ENCODE assay signal across 36 cellular contexts in the genomic region with DNA sequence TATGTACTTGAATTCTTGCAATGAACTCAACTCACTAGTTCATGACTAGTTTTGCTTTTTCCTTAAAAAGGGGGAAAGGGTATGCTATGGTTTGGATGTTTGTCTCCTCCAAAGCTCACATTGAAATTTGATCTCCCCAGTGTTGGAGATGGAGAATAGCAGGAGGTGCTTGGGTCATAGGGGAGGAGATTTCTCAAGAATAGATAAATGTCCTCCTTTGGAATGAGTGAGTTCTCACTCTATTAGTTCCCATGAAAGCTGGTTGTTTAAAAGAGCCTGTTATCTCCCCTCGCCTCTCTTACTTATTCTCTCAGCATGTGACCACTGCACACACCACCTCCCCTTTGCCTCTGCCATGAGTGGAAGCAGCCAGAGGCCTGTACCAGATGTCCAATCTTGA.
"Had no signal": no experiment of that assay in that cellular context is flagged by ENCODE, and none has a peak within 500 bp of the region (broad histone marks: within the 10 kb centered on the region; RNA-seq: fewer than 3 reads in every experiment).

No MANE protein-coding gene starts in this region.

- DNase-seq: activated CD4-positive, alpha-beta memory T cell treated with anti-CD3 and anti-CD28 coated beads, Interleukin-2, amount 10 ng/mL, durations not matched to agents 7 days and 5 days; activated CD4-positive, alpha-beta T cell treated with anti-CD3 and anti-CD28 coated beads for 1 hour; activated CD4-positive, alpha-beta T cell treated with anti-CD3 and anti-CD28 coated beads for 4 hours; activated CD4-positive, alpha-beta T cell treated with anti-CD3 and anti-CD28 coated beads, Interleukin-2, amount 10 ng/mL, durations not matched to agents 7 days and 5 days; activated CD4-positive, alpha-beta T cell treated with anti-CD3 and anti-CD28 coated beads, Interleukin-2, amount 50 U/mL, for 4 hours; activated CD8-positive, alpha-beta memory T cell treated with anti-CD3 and anti-CD28 coated beads, Interleukin-2, amount 50 U/mL, for 48 hours; activated gamma-delta T cell; activated naive CD4-positive, alpha-beta T cell; activated naive CD4-positive, alpha-beta T cell treated with anti-CD3 and anti-CD28 coated beads, Interleukin-2, amount 10 ng/mL, durations not matched to agents 7 days and 5 days; activated naive CD8-positive, alpha-beta T cell treated with anti-CD3 and anti-CD28 coated beads, Interleukin-2, amount 10 ng/mL, durations not matched to agents 7 days and 5 days; activated T-cell treated with anti-CD3 and anti-CD28 coated beads for 4 hours; activated T-cell treated with anti-CD3 and anti-CD28 coated beads, Interleukin-2, amount 50 U/mL, for 24 hours; activated T-cell treated with anti-CD3 and anti-CD28 coated beads, Interleukin-2, amount 50 U/mL, for 72 hours; amniotic stem cell; anterior cingulate cortex; brain microvascular endothelial cell; cortex of kidney; dermis blood vessel endothelial cell; effector CD4-positive, alpha-beta T cell; effector memory CD8-positive, alpha-beta T cell; esophagus squamous epithelium; foreskin melanocyte; heart right ventricle; T-helper 1 cell; T-helper 17 cell; T1000 had no signal

- H3K27me3 Mint-ChIP-seq: activated CD4-positive, alpha-beta memory T cell treated with anti-CD3 and anti-CD28 coated beads, Interleukin-2, amount 10 ng/mL, durations not matched to agents 7 days and 5 days; activated CD4-positive, alpha-beta T cell treated with anti-CD3 and anti-CD28 coated beads, Interleukin-2, amount 10 ng/mL, durations not matched to agents 7 days and 5 days; activated naive CD4-positive, alpha-beta T cell treated with anti-CD3 and anti-CD28 coated beads, Interleukin-2, amount 10 ng/mL, durations not matched to agents 7 days and 5 days; activated T-cell treated with anti-CD3 and anti-CD28 coated beads, Interleukin-2, amount 50 U/mL, for 24 hours; central memory CD8-positive, alpha-beta T cell; effector memory CD8-positive, alpha-beta T cell; T-helper 17 cell had no signal

- H3K9me3 Mint-ChIP-seq: activated CD4-positive, alpha-beta memory T cell treated with anti-CD3 and anti-CD28 coated beads, Interleukin-2, amount 10 ng/mL, durations not matched to agents 7 days and 5 days; activated CD4-positive, alpha-beta T cell treated with anti-CD3 and anti-CD28 coated beads, Interleukin-2, amount 10 ng/mL, durations not matched to agents 7 days and 5 days; activated naive CD4-positive, alpha-beta T cell treated with anti-CD3 and anti-CD28 coated beads, Interleukin-2, amount 10 ng/mL, durations not matched to agents 7 days and 5 days; activated naive CD4-positive, alpha-beta T cell treated with anti-CD3 and anti-CD28 coated beads, Interleukin-2, amount 50 U/mL, for 72 hours; activated naive CD8-positive, alpha-beta T cell treated with anti-CD3 and anti-CD28 coated beads, Interleukin-2, amount 10 ng/mL, durations not matched to agents 7 days and 5 days; activated T-cell treated with anti-CD3 and anti-CD28 coated beads, Interleukin-2, amount 50 U/mL, for 24 hours; effector memory CD8-positive, alpha-beta T cell; T-helper 2 cell treated with Interferon-gamma antibody and Interleukin-4, amounts not matched to agents 5 μg/mL and 100 μg/mL, for 36 hours had no signal

- H3K27me3 ChIP-seq: brain microvascular endothelial cell, esophagus squamous epithelium, gastroesophageal sphincter, heart right ventricle had no signal

- H3K9me3 ChIP-seq: esophagus squamous epithelium, gastroesophageal sphincter, heart right ventricle had no signal

- H3K36me3 Mint-ChIP-seq: activated naive CD4-positive, alpha-beta T cell treated with anti-CD3 and anti-CD28 coated beads, Interleukin-2, amount 10 ng/mL, durations not matched to agents 7 days and 5 days; activated naive CD4-positive, alpha-beta T cell treated with anti-CD3 and anti-CD28 coated beads, Interleukin-2, amount 50 U/mL, for 72 hours; activated naive CD8-positive, alpha-beta T cell treated with anti-CD3 and anti-CD28 coated beads, Interleukin-2, amount 10 ng/mL, durations not matched to agents 7 days and 5 days had no signal

- FAIRE-seq: astrocyte, bronchial epithelial cell, colon, endometrium, endothelial cell of umbilical vein had no signal

- ATAC-seq: activated naive CD4-positive, alpha-beta T cell treated with anti-CD3 and anti-CD28 coated beads, Interleukin-2, amount 50 U/mL, for 72 hours; activated T-cell treated with anti-CD3 and anti-CD28 coated beads, Interleukin-2, amount 50 U/mL, for 72 hours; effector memory CD8-positive, alpha-beta T cell; gastroesophageal sphincter; heart right ventricle; T-helper 17 cell had no signal

- H3K4me1 ChIP-seq: esophagus squamous epithelium had no signal

- H3K36me3 ChIP-seq: brain microvascular endothelial cell, esophagus squamous epithelium, gastroesophageal sphincter, heart right ventricle had no signal

- H3K4me1 Mint-ChIP-seq: activated CD4-positive, alpha-beta memory T cell treated with anti-CD3 and anti-CD28 coated beads, Interleukin-2, amount 10 ng/mL, durations not matched to agents 7 days and 5 days; activated CD4-positive, alpha-beta T cell treated with anti-CD3 and anti-CD28 coated beads, Interleukin-2, amount 10 ng/mL, durations not matched to agents 7 days and 5 days; activated naive CD4-positive, alpha-beta T cell treated with anti-CD3 and anti-CD28 coated beads, Interleukin-2, amount 10 ng/mL, durations not matched to agents 7 days and 5 days; activated naive CD8-positive, alpha-beta T cell treated with anti-CD3 and anti-CD28 coated beads, Interleukin-2, amount 10 ng/mL, durations not matched to agents 7 days and 5 days; central memory CD8-positive, alpha-beta T cell; T-helper 17 cell had no signal

- H3K4me3 ChIP-seq: esophagus squamous epithelium, gastroesophageal sphincter, heart right ventricle had no signal

- H3K27ac Mint-ChIP-seq: activated CD4-positive, alpha-beta memory T cell treated with anti-CD3 and anti-CD28 coated beads, Interleukin-2, amount 10 ng/mL, durations not matched to agents 7 days and 5 days; activated CD4-positive, alpha-beta T cell treated with anti-CD3 and anti-CD28 coated beads, Interleukin-2, amount 10 ng/mL, durations not matched to agents 7 days and 5 days; activated naive CD4-positive, alpha-beta T cell treated with anti-CD3 and anti-CD28 coated beads, Interleukin-2, amount 10 ng/mL, durations not matched to agents 7 days and 5 days; activated naive CD4-positive, alpha-beta T cell treated with anti-CD3 and anti-CD28 coated beads, Interleukin-2, amount 50 U/mL, for 72 hours; activated naive CD8-positive, alpha-beta T cell treated with anti-CD3 and anti-CD28 coated beads, Interleukin-2, amount 10 ng/mL, durations not matched to agents 7 days and 5 days; activated T-cell treated with anti-CD3 and anti-CD28 coated beads, Interleukin-2, amount 50 U/mL, for 24 hours; activated T-cell treated with anti-CD3 and anti-CD28 coated beads, Interleukin-2, amount 50 U/mL, for 72 hours; effector memory CD8-positive, alpha-beta T cell; T-helper 17 cell; T-helper 2 cell treated with Interferon-gamma antibody and Interleukin-4, amounts not matched to agents 5 μg/mL and 100 μg/mL, for 36 hours had no signal

- H3K4me3 Mint-ChIP-seq: activated CD4-positive, alpha-beta memory T cell treated with anti-CD3 and anti-CD28 coated beads, Interleukin-2, amount 10 ng/mL, durations not matched to agents 7 days and 5 days; activated CD4-positive, alpha-beta T cell treated with anti-CD3 and anti-CD28 coated beads, Interleukin-2, amount 10 ng/mL, durations not matched to agents 7 days and 5 days; activated naive CD4-positive, alpha-beta T cell treated with anti-CD3 and anti-CD28 coated beads, Interleukin-2, amount 10 ng/mL, durations not matched to agents 7 days and 5 days; activated naive CD8-positive, alpha-beta T cell treated with anti-CD3 and anti-CD28 coated beads, Interleukin-2, amount 10 ng/mL, durations not matched to agents 7 days and 5 days; activated T-cell treated with anti-CD3 and anti-CD28 coated beads, Interleukin-2, amount 50 U/mL, for 24 hours; activated T-cell treated with anti-CD3 and anti-CD28 coated beads, Interleukin-2, amount 50 U/mL, for 72 hours; central memory CD8-positive, alpha-beta T cell; effector memory CD8-positive, alpha-beta T cell; T-helper 17 cell; T-helper 2 cell treated with Interferon-gamma antibody and Interleukin-4, amounts not matched to agents 5 μg/mL and 100 μg/mL, for 36 hours had no signal

- H3K27ac ChIP-seq: brain microvascular endothelial cell, epithelial cell of prostate, esophagus squamous epithelium, gastroesophageal sphincter, heart right ventricle had no signal
